ENCODE assay signal across 8 cellular contexts in the genomic region with DNA sequence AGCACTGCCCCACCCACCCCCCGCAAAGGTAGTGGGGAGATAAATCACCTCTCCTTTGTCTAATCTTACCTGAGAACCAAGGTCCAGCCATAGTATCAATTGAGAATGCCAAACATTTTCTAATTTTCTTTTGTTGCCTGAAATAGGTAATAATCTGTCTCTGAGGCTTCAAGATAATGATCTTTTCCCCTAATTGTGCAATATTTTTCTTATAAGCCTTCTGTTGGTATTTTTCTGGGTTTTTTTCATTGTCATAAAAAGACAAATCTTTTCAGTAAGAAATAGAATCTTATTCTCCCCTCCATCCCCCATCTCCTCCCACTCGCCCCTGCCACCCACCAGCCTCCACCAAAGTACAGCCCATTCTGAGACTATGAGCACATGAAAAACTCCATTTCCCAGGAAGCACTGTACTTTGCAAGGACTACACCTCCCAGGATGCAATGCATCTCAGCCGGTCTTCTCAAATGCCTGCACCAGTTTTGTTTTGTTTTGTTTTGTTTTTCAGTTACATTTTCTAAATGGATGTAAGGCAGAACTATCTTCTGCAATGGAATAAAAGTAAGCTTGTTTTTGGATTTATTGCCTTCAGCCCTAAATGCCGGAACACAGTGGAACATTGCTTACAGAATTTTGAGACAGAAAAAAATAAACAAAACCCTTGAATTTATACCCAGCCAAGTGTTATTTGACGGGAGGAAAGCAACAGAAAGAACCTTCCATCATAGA.
A peak's percentile ranks its signal among the peaks of the same experiment; 100 is the strongest.
DNase-seq lines count a peak whose midpoint lies in the region; ATAC-seq and TF ChIP-seq lines count a peak whose summit lies in the region.

No MANE protein-coding gene starts in this region.

- peaks cover 0 to 2% (median 0%) of the 10 kb centered on the region in 8 donors for H3K9me3 Mint-ChIP-seq in CD4-positive, alpha-beta memory T cell

- no peaks in the 10 kb centered on the region for H3K27me3 ChIP-seq in CD4-positive, alpha-beta memory T cell (ENCODE audit: insufficient read depth, low read length)
- H3K27me3 ChIP-seq in brain microvascular endothelial cell (replicated peaks) (no peaks in the 10 kb centered on the region), uterus (peaks cover 0 to 3% of the 10 kb centered on the region in 2 donors)

- no peaks in the 10 kb centered on the region for H3K4me1 ChIP-seq in CD4-positive, alpha-beta memory T cell (ENCODE audit: insufficient read depth, low read length)
- no peaks in the 10 kb centered on the region for H3K4me1 ChIP-seq in uterus

- intact Hi-C loops in CD4-positive, alpha-beta memory T cell (cut with micrococcal nuclease): no loop called here
- intact Hi-C loops in left colon (cut with DNase I, micrococcal nuclease) (no loop called here), uterus (cut with DNase I; ENCODE audit: low total_unique reads) (no loop called here)

- H3K27me3 Mint-ChIP-seq in CD4-positive, alpha-beta memory T cell: no peaks in the 10 kb centered on the region

- H3K4me3 Mint-ChIP-seq in CD4-positive, alpha-beta memory T cell: peak overlapping the region in 6 of 8 donors; percentile 3 to 71 (median 47)

- H3K9me3 ChIP-seq in CD4-positive, alpha-beta memory T cell (ENCODE audit: control insufficient read depth in 1 of 2, low read length in 2 of 2): no peaks in the 10 kb centered on the region
- no peaks in the 10 kb centered on the region for H3K9me3 ChIP-seq in uterus

- TF ChIP-seq POLR2A in uterus (IDR thresholded peaks at IDR 0.05): no peak

- DNase-seq in CD4-positive, alpha-beta memory T cell: peak in 2 of 5 donors; percentile 7 to 9
- DNase-seq in NCI-H82 treated with DMSO at 0.1 percent for 48 hours (lab: John Stamatoyannopoulos, UW; ENCODE audit: unreplicated experiment) (peak; percentile 40), brain microvascular endothelial cell (peak; percentile 45), left colon (no peak), uterus (no peak)
- no peak for DNase-seq in activated CD4-positive, alpha-beta T cell treated with anti-CD3 and anti-CD28 coated beads for 1 hour

- peak overlapping the region in 1 of 7 donors; percentile 41 for H3K27ac Mint-ChIP-seq in CD4-positive, alpha-beta memory T cell

- no peak overlapping the region for H3K27ac ChIP-seq in CD4-positive, alpha-beta memory T cell (ENCODE audit: low read depth, low read length)
- H3K27ac ChIP-seq in brain microvascular endothelial cell (no peak overlapping the region), uterus (no peak overlapping the region)

- H3K36me3 ChIP-seq in CD4-positive, alpha-beta memory T cell (ENCODE audit: insufficient read depth, low read length): no peaks in the 10 kb centered on the region
- no peaks in the 10 kb centered on the region for H3K36me3 ChIP-seq in brain microvascular endothelial cell (replicated peaks)
- H3K36me3 ChIP-seq in uterus: no peaks in the 10 kb centered on the region

- H3K4me1 Mint-ChIP-seq in CD4-positive, alpha-beta memory T cell: no peaks in the 10 kb centered on the region

- ATAC-seq in GM19023 (IDR thresholded peaks at IDR 0.05; ENCODE audit: unreplicated experiment) (peak; percentile 92), HG03045 (IDR thresholded peaks at IDR 0.05; ENCODE audit: unreplicated experiment) (peak; percentile 96), left colon (peak; percentile 59)

- TF ChIP-seq CTCF in brain microvascular endothelial cell (IDR thresholded peaks at IDR 0.05; ENCODE audit: low read depth, low read length, missing control alignments): no peak
- TF ChIP-seq CTCF in uterus (IDR thresholded peaks at IDR 0.05): no peak

- H3K4me3 ChIP-seq in CD4-positive, alpha-beta memory T cell (ENCODE audit: low read length in 2 of 2): no peak overlapping the region
- H3K4me3 ChIP-seq in brain microvascular endothelial cell (ENCODE audit: low read depth, low read length): peak overlapping the region; percentile 45
- peak overlapping the region in 1 of 2 donors; percentile 6 for H3K4me3 ChIP-seq in uterus

- CTCF ChIA-PET in CD4-positive, alpha-beta memory T cell (lab: Charles Lee; ENCODE audit: partially characterized antibody): interaction anchor here (0.7 kb wide), 1 partner anchor 15 kb away, joined by 3 read pairs; no protein-coding TSS in a partner anchor

- H3K36me3 Mint-ChIP-seq in CD4-positive, alpha-beta memory T cell: no peaks in the 10 kb centered on the region

- POLR2A ChIA-PET in CD4-positive, alpha-beta memory T cell (lab: Charles Lee; ENCODE audit: partially characterized antibody): no interaction called here

- in situ Hi-C loops in brain microvascular endothelial cell (cut with HindIII; ENCODE audit: low pct_ligation_motif_present, low sequenced_read_pairs): no loop called here

Comparison
In these comparisons a context has a peak if more than half of its experiments do, and no peak if none do; other contexts are left out.
1. DNase-seq: peak in NCI-H82 treated with DMSO at 0.1 percent for 48 hours (single experiment) and brain microvascular endothelial cell (single experiment); none in left colon (0 of 2), uterus (0 of 2) and activated CD4-positive, alpha-beta T cell treated with anti-CD3 and anti-CD28 coated beads for 1 hour (single experiment).
2. Peak in every context shown above with its lines, with median percentiles within 50 percentile points of each other: ATAC-seq.